Comparison of ENCODE assay signal across 11 cellular contexts in genomic region chr1:90810681-90811080, GRCh38.
"Had no signal": no experiment of that assay in that cellular context is flagged by ENCODE, and none has a peak within 500 bp of the region (broad histone marks: within the 10 kb centered on the region; RNA-seq: fewer than 3 reads in every experiment).

No MANE protein-coding gene starts in this region.

- H3K4me2 ChIP-seq: GM23338 had no signal

- H3K4me1 ChIP-seq: HAP-1 had no signal

- H3K4me3 ChIP-seq: GM23248, GM23338, HAP-1 had no signal

- H3K9ac ChIP-seq: GM23248 had no signal

- H2AFZ ChIP-seq: GM23248, GM23338 had no signal

- H3K36me3 ChIP-seq: HAP-1 had no signal

- ATAC-seq: GM23338, HCT116 had no signal

- H3K27ac ChIP-seq: GM23248 had no signal

- DNase-seq: GM23248, GOT3, H7, H9, HCEC 1CT, HFFc6 had no signal

- H3K9me3 ChIP-seq: HAP-1 had no signal

- FAIRE-seq: H1, H54 had no signal
